ENCODE assay signal across 19 cellular contexts in genomic region chr16:80976946-80977345, GRCh38.
"Had no signal": no experiment of that assay in that cellular context is flagged by ENCODE, and none has a peak within 500 bp of the region (broad histone marks: within the 10 kb centered on the region; RNA-seq: fewer than 3 reads in every experiment).

No MANE protein-coding gene starts in this region.

- H3K36me3 ChIP-seq: uterus had no signal

- H3K4me3 Mint-ChIP-seq: activated B cell treated with CpG ODN at 0.5 μM for 24 hours; activated CD4-positive, alpha-beta memory T cell treated with anti-CD3 and anti-CD28 coated beads for 36 hours; activated naive CD8-positive, alpha-beta T cell; naive thymus-derived CD4-positive, alpha-beta T cell; neural crest cell; stimulated activated naive B cell treated with anti-CD40 and anti-IgM and Interleukin-4, amounts not matched to agents 10 μg/mL and 1 μg/mL and 100 μg/mL, for 72 hours had no signal

- DNase-seq: activated B cell treated with CpG ODN at 0.5 μM for 24 hours; activated CD4-positive, alpha-beta memory T cell treated with anti-CD3 and anti-CD28 coated beads for 36 hours; activated CD4-positive, alpha-beta T cell treated with anti-CD3 and anti-CD28 coated beads for 4 hours; activated gamma-delta T cell treated with Interleukin-2 at 50 U/mL for 16 hours; adrenal gland; cortex of kidney; heart right ventricle; lower lobe of right lung; naive thymus-derived CD4-positive, alpha-beta T cell; stimulated activated CD4-positive, alpha-beta T cell treated with anti-CD3 and anti-CD28 coated beads, Interleukin-2, amount 100 ng/mL, for 48 hours; stimulated activated CD8-positive, alpha-beta memory T cell treated with anti-CD3 and anti-CD28 coated beads, Interleukin-4, amount 100 ng/mL, for 48 hours; stimulated activated naive B cell treated with anti-CD40 and anti-IgM and Interleukin-4, amounts not matched to agents 10 μg/mL and 1 μg/mL and 100 μg/mL, for 72 hours; T-helper 1 cell; T-helper 9 cell; testis; uterus had no signal

- ATAC-seq: heart right ventricle; lower lobe of right lung; naive thymus-derived CD4-positive, alpha-beta T cell; stimulated activated naive B cell treated with anti-CD40 and anti-IgM and Interleukin-4, amounts not matched to agents 10 μg/mL and 1 μg/mL and 100 μg/mL, for 72 hours had no signal

- H3K27ac Mint-ChIP-seq: activated B cell treated with CpG ODN at 0.5 μM for 24 hours; activated CD4-positive, alpha-beta memory T cell treated with anti-CD3 and anti-CD28 coated beads for 36 hours; activated naive CD8-positive, alpha-beta T cell; stimulated activated naive B cell treated with anti-CD40 and anti-IgM and Interleukin-4, amounts not matched to agents 10 μg/mL and 1 μg/mL and 100 μg/mL, for 72 hours had no signal

- H3K27me3 ChIP-seq: adrenal gland, heart right ventricle, testis, uterus had no signal

- H3K27me3 Mint-ChIP-seq: activated B cell treated with CpG ODN at 0.5 μM for 24 hours; activated CD4-positive, alpha-beta memory T cell treated with anti-CD3 and anti-CD28 coated beads for 36 hours; activated naive CD8-positive, alpha-beta T cell; naive thymus-derived CD4-positive, alpha-beta T cell; stimulated activated naive B cell treated with anti-CD40 and anti-IgM and Interleukin-4, amounts not matched to agents 10 μg/mL and 1 μg/mL and 100 μg/mL, for 72 hours had no signal

- FAIRE-seq: kidney had no signal

- H3K4me1 ChIP-seq: adrenal gland, lower lobe of right lung, testis, uterus had no signal

- H3K27ac ChIP-seq: adrenal gland, heart right ventricle, lower lobe of right lung, testis, uterus had no signal

- H3K9me3 Mint-ChIP-seq: activated B cell treated with CpG ODN at 0.5 μM for 24 hours; activated CD4-positive, alpha-beta memory T cell treated with anti-CD3 and anti-CD28 coated beads for 36 hours; naive thymus-derived CD4-positive, alpha-beta T cell; neural crest cell; stimulated activated naive B cell treated with anti-CD40 and anti-IgM and Interleukin-4, amounts not matched to agents 10 μg/mL and 1 μg/mL and 100 μg/mL, for 72 hours had no signal

- H3K4me3 ChIP-seq: adrenal gland, heart right ventricle, lower lobe of right lung, testis, uterus had no signal

- H3K9me3 ChIP-seq: adrenal gland, heart right ventricle, lower lobe of right lung, testis, uterus had no signal

- H3K4me1 Mint-ChIP-seq: activated B cell treated with CpG ODN at 0.5 μM for 24 hours, neural crest cell had no signal
